Comparison of ENCODE assay signal across 11 cellular contexts in genomic region chr2:197237720-197238370, GRCh38.
DNase-seq lines count a peak whose midpoint lies in the region; ATAC-seq and TF ChIP-seq lines count a peak whose summit lies in the region.
"Had no signal": no experiment of that assay in that cellular context is flagged by ENCODE, and none has a peak within 500 bp of the region (broad histone marks: within the 10 kb centered on the region; RNA-seq: fewer than 3 reads in every experiment).

No MANE protein-coding gene starts in this region.

- H3K36me3 Mint-ChIP-seq in memory B cell = peaks cover 9% of the 10 kb centered on the region

- H3K27ac Mint-ChIP-seq in memory B cell = peak overlapping the region; percentile 93
- H3K27ac Mint-ChIP-seq: H9 had no signal

- no peaks in the 10 kb centered on the region for H3K27me3 ChIP-seq in heart left ventricle

- intact Hi-C loops in heart left ventricle (cut with DNase I) = no loop called here

- peaks cover 64% of the 10 kb centered on the region for H3K4me1 Mint-ChIP-seq in memory B cell

- TF ChIP-seq CTCF in heart left ventricle (IDR thresholded peaks at IDR 0.05) = no peak

- no peak for TF ChIP-seq POLR2A in GM18505 (IDR thresholded peaks at IDR 0.05; ENCODE audit: borderline replicate concordance, extremely low read depth, insufficient read depth, insufficient read length)
- TF ChIP-seq POLR2A in heart left ventricle (IDR thresholded peaks at IDR 0.05) = no peak

- WGBS in heart left ventricle, 4 donors = 70 to 83% (median 77%) methylated on average over 4 of the region's 4 CpGs

- H3K36me3 ChIP-seq in heart left ventricle = no peaks in the 10 kb centered on the region

- no peaks in the 10 kb centered on the region for H3K27me3 Mint-ChIP-seq in memory B cell

- peak overlapping the region in 1 of 12 donors; percentile 87 for H3K27ac ChIP-seq in heart left ventricle

- DNase-seq in memory B cell (ENCODE audit: low spot score in 2 of 2) (no peak), NCI-H524 treated with DMSO at 0.1 percent for 48 hours (lab: John Stamatoyannopoulos, UW) (no peak), NCI-H128 (lab: John Stamatoyannopoulos, UW; ENCODE audit: unreplicated experiment) (no peak), heart left ventricle (no peak)
- no peak for DNase-seq in activated CD8-positive, alpha-beta memory T cell treated with anti-CD3 and anti-CD28 coated beads for 24 hours
- DNase-seq: DND-41, H9, RPMI8226 had no signal

- peaks cover 0 to 98% (median 0%) of the 10 kb centered on the region in 12 donors for H3K4me1 ChIP-seq in heart left ventricle

- no peaks in the 10 kb centered on the region for H3K9me3 ChIP-seq in heart left ventricle

- no peak overlapping the region for H3K4me3 ChIP-seq in heart left ventricle

- peak; percentile 30 for ATAC-seq in GM18505 (IDR thresholded peaks at IDR 0.05; ENCODE audit: unreplicated experiment)
- ATAC-seq in GM21526 (IDR thresholded peaks at IDR 0.05; ENCODE audit: low FRiP score, unreplicated experiment) = peak; percentile 49
- ATAC-seq in HG03558 (IDR thresholded peaks at IDR 0.05; ENCODE audit: extremely low read depth, unreplicated experiment) = peak; percentile 43
- ATAC-seq in memory B cell (ENCODE audit: low read depth) = no peak
- ATAC-seq in heart left ventricle = no peak

- H3K4me3 Mint-ChIP-seq in memory B cell = peak overlapping the region; percentile 70
- H3K4me3 Mint-ChIP-seq: H9 had no signal

- H3K9me3 Mint-ChIP-seq in memory B cell = no peaks in the 10 kb centered on the region
- H3K9me3 Mint-ChIP-seq: H9 had no signal

Comparison
In these comparisons a context has a peak if more than half of its experiments do, and no peak if none do; other contexts are left out.
1. ATAC-seq: peak in GM18505 (single experiment), GM21526 (single experiment) and HG03558 (single experiment); none in memory B cell (single experiment) and heart left ventricle (0 of 4).